Comparison of ENCODE assay signal across 28 cellular contexts in genomic region chr11:31794546-31794945, GRCh38. TPM values are rescaled to one million over a fixed set of nuclear protein-coding genes. Genes with fewer than 3 reads are reported as not detected.
"Had no signal": no experiment of that assay in that cellular context is flagged by ENCODE, and none has a peak within 500 bp of the region (broad histone marks: within the 10 kb centered on the region; RNA-seq: fewer than 3 reads in every experiment).

No MANE protein-coding gene starts in this region.

- H3K9me3 ChIP-seq: colonic mucosa had no signal

- H3K4me1 ChIP-seq: colonic mucosa had no signal

- H3K27ac Mint-ChIP-seq: activated CD4-positive, alpha-beta memory T cell treated with anti-CD3 and anti-CD28 coated beads for 36 hours; activated CD4-positive, alpha-beta T cell treated with anti-CD3 and anti-CD28 coated beads for 36 hours; activated CD4-positive, alpha-beta T cell treated with anti-CD3 and anti-CD28 coated beads, Interleukin-2, amount 10 ng/mL, durations not matched to agents 24 days and 14 days; activated CD8-positive, alpha-beta memory T cell treated with anti-CD3 and anti-CD28 coated beads, Interleukin-2, amount 10 ng/mL, durations not matched to agents 7 days and 5 days; activated CD8-positive, alpha-beta T cell treated with anti-CD3 and anti-CD28 coated beads, Interleukin-2, amount 10 ng/mL, durations not matched to agents 7 days and 5 days; activated naive CD8-positive, alpha-beta T cell; activated T-helper 17 cell treated with anti-CD3 and anti-CD28 coated beads, Interleukin-2, amount 50 U/mL, for 72 hours had no signal

- H3K4me1 Mint-ChIP-seq: activated T-helper 17 cell treated with anti-CD3 and anti-CD28 coated beads, Interleukin-2, amount 50 U/mL, for 72 hours had no signal

- H3K27ac ChIP-seq: colonic mucosa, epithelial cell of prostate had no signal

- H3K4me3 Mint-ChIP-seq: activated CD4-positive, alpha-beta memory T cell treated with anti-CD3 and anti-CD28 coated beads for 36 hours; activated CD4-positive, alpha-beta T cell treated with anti-CD3 and anti-CD28 coated beads for 36 hours; activated CD4-positive, alpha-beta T cell treated with anti-CD3 and anti-CD28 coated beads, Interleukin-2, amount 10 ng/mL, durations not matched to agents 24 days and 14 days; activated CD8-positive, alpha-beta memory T cell treated with anti-CD3 and anti-CD28 coated beads, Interleukin-2, amount 10 ng/mL, durations not matched to agents 7 days and 5 days; activated CD8-positive, alpha-beta T cell treated with anti-CD3 and anti-CD28 coated beads, Interleukin-2, amount 10 ng/mL, durations not matched to agents 7 days and 5 days; activated naive CD8-positive, alpha-beta T cell; activated T-helper 17 cell treated with anti-CD3 and anti-CD28 coated beads, Interleukin-2, amount 50 U/mL, for 72 hours had no signal

- H3K36me3 ChIP-seq: colonic mucosa had no signal

- ATAC-seq: activated CD4-positive, alpha-beta T cell treated with anti-CD3 and anti-CD28 coated beads for 36 hours; activated CD8-positive, alpha-beta memory T cell treated with anti-CD3 and anti-CD28 coated beads, Interleukin-2, amount 10 ng/mL, durations not matched to agents 7 days and 5 days; activated CD8-positive, alpha-beta T cell treated with anti-CD3 and anti-CD28 coated beads, Interleukin-2, amount 10 ng/mL, durations not matched to agents 7 days and 5 days; activated T-helper 17 cell treated with anti-CD3 and anti-CD28 coated beads, Interleukin-2, amount 50 U/mL, for 72 hours had no signal

- H3K36me3 Mint-ChIP-seq: activated naive CD8-positive, alpha-beta T cell had no signal

- DNase-seq: activated CD4-positive, alpha-beta memory T cell treated with anti-CD3 and anti-CD28 coated beads for 36 hours; activated CD4-positive, alpha-beta T cell treated with anti-CD3 and anti-CD28 coated beads for 36 hours; activated CD4-positive, alpha-beta T cell treated with anti-CD3 and anti-CD28 coated beads, Interleukin-2, amount 10 ng/mL, durations not matched to agents 24 days and 14 days; activated CD4-positive, CD25-positive, alpha-beta regulatory T cell; activated CD4-positive, CD25-positive, alpha-beta regulatory T cell treated with anti-CD3 and anti-CD28 coated beads, Interleukin-2, amount 50 U/mL, for 72 hours; activated CD8-positive, alpha-beta memory T cell treated with anti-CD3 and anti-CD28 coated beads, Interleukin-2, amount 10 ng/mL, durations not matched to agents 7 days and 5 days; activated CD8-positive, alpha-beta memory T cell treated with anti-CD3 and anti-CD28 coated beads, Interleukin-2, amount 50 U/mL, for 4 hours; activated CD8-positive, alpha-beta T cell treated with anti-CD3 and anti-CD28 coated beads, Interleukin-2, amount 10 ng/mL, durations not matched to agents 7 days and 5 days; activated effector memory CD4-positive, alpha-beta T cell treated with Interleukin-2 at 50 U/mL for 16 hours; activated gamma-delta T cell treated with Interleukin-2 at 50 U/mL for 16 hours; activated naive CD4-positive, alpha-beta T cell treated with anti-CD3 and anti-CD28 coated beads, Interleukin-2, amount 50 U/mL, for 16 hours; activated naive CD4-positive, alpha-beta T cell treated with Interleukin-2 at 50 U/mL for 16 hours; activated T-cell treated with anti-CD3 and anti-CD28 coated beads, Interleukin-2, amount 50 U/mL, for 1 hour; amniotic stem cell; anterior cingulate cortex; caudate nucleus; cerebellar nuclear complex; colonic mucosa; effector CD8-positive, alpha-beta T cell; foreskin fibroblast; T-helper 2 cell had no signal

- H3K9me3 Mint-ChIP-seq: activated CD4-positive, alpha-beta memory T cell treated with anti-CD3 and anti-CD28 coated beads for 36 hours; activated T-helper 17 cell treated with anti-CD3 and anti-CD28 coated beads, Interleukin-2, amount 50 U/mL, for 72 hours had no signal

- H3K4me3 ChIP-seq: colonic mucosa had no signal

RNA-seq across cellular contexts. Expression of gene PAX6, which starts 16.6 kb away (rescaled TPM):
- total RNA-seq: activated CD4-positive, alpha-beta memory T cell treated with anti-CD3 and anti-CD28 coated beads for 36 hours; activated CD4-positive, alpha-beta T cell treated with anti-CD3 and anti-CD28 coated beads, Interleukin-2, amount 10 ng/mL, durations not matched to agents 24 days and 14 days; activated CD8-positive, alpha-beta memory T cell treated with anti-CD3 and anti-CD28 coated beads for 36 hours; activated CD8-positive, alpha-beta memory T cell treated with anti-CD3 and anti-CD28 coated beads, Interleukin-2, amount 10 ng/mL, durations not matched to agents 7 days and 5 days; activated CD8-positive, alpha-beta T cell treated with anti-CD3 and anti-CD28 coated beads, Interleukin-2, amount 10 ng/mL, durations not matched to agents 7 days and 5 days; activated T-helper 17 cell treated with anti-CD3 and anti-CD28 coated beads, Interleukin-2, amount 50 U/mL, for 72 hours; dermis microvascular lymphatic vessel endothelial cell; endothelial cell of umbilical vein; T-helper 1 cell treated with Interleukin-12 subunit alpha and Interleukin-12 subunit beta and Interleukin-4 antibody, amounts not matched to agents 30 ng/mL and 1 ng/mL, for 36 hours had no signal
- polyA plus RNA-seq: endothelial cell of umbilical vein had no signal
